Comparison of ENCODE assay signal across 14 cellular contexts in the genomic region with DNA sequence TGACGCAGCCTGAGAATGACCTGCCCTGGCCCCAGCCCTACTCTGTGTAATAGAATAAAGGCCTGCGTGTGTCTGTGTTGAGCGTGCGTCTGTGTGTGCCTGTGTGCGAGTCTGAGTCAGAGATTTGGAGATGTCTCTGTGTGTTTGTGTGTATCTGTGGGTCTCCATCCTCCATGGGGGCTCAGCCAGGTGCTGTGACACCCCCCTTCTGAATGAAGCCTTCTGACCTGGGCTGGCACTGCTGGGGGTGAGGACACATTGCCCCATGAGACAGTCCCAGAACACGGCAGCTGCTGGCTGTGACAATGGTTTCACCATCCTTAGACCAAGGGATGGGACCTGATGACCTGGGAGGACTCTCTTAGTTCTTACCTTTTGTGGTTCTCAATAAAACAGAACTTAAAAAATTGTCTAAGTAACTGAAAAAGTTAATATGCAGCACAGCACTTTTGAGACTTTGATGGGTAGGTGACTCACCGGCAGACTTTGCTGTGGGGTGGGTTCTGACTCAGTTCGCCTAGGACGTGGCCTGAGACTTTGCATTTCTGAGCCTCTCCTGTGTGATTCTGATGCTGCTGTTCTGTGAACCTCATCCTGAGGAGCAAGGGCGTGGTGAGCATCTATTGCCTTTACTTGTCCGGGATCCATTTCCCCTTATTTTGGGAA. TPM values are rescaled to one million over a fixed set of nuclear protein-coding genes. Genes with fewer than 3 reads are reported as not detected.
DNase-seq lines count a peak whose midpoint lies in the region; ATAC-seq, FAIRE-seq and TF ChIP-seq lines count a peak whose summit lies in the region.
"Had no signal": no experiment of that assay in that cellular context is flagged by ENCODE, and none has a peak within 500 bp of the region (broad histone marks: within the 10 kb centered on the region; RNA-seq: fewer than 3 reads in every experiment).

No MANE protein-coding gene starts in this region.

- H4K5ac ChIP-seq in IMR-90 (ENCODE audit: low read depth, low read length) (no peak overlapping the region), H9 (ENCODE audit: insufficient read length, low read depth, low read length) (no peak overlapping the region)

- no peaks in the 10 kb centered on the region for H3K23me2 ChIP-seq in H9 (ENCODE audit: insufficient read length, low read depth, low read length, poor library complexity, severe bottlenecking)

- H2BK120ac ChIP-seq in IMR-90 (ENCODE audit: low read depth, low read length) (no peak overlapping the region), H9 (ENCODE audit: low read depth, low read length, poor library complexity, severe bottlenecking) (no peak overlapping the region)

- in situ Hi-C loops in IMR-90 (cut with MboI; ENCODE audit: low sequenced_read_pairs): no loop called here

- H3K4ac ChIP-seq in IMR-90 (ENCODE audit: low read depth, low read length) (no peak overlapping the region), H9 (ENCODE audit: low read depth, low read length) (no peak overlapping the region)

- H2AK5ac ChIP-seq in IMR-90 (ENCODE audit: low read depth, low read length) (no peak overlapping the region), H9 (ENCODE audit: insufficient read length, low read length) (no peak overlapping the region)

- dilution Hi-C loops in IMR-90 (cut with HindIII; ENCODE audit: low sequenced_read_pairs, unreplicated experiment): no loop called here

- H4K8ac ChIP-seq in IMR-90 (ENCODE audit: low read depth in 2 of 2, low read length in 2 of 2) (no peak overlapping the region), H9 (replicated peaks; ENCODE audit: insufficient read length, low read depth, low read length) (no peak overlapping the region)

- H2BK15ac ChIP-seq in IMR-90 (ENCODE audit: low read depth, low read length) (no peak overlapping the region), H9 (ENCODE audit: low read depth, low read length) (no peak overlapping the region)

- no peak overlapping the region for H2BK12ac ChIP-seq in H9 (ENCODE audit: insufficient read length, low read depth, low read length)

- peaks cover 30% of the 10 kb centered on the region for H3K36me3 ChIP-seq in IMR-90 (ENCODE audit: control insufficient read depth, insufficient read depth, low read length)

- H3K9me3 Mint-ChIP-seq in H9: no peaks in the 10 kb centered on the region

- no peak for FAIRE-seq in GM19239 (lab: Jason Lieb, UNC)

- H3K4me1 Mint-ChIP-seq in H9: no peaks in the 10 kb centered on the region

- ATAC-seq in IMR-90 (ENCODE audit: low read depth): no peak
- no peak for ATAC-seq in GM19328 (IDR thresholded peaks at IDR 0.05; ENCODE audit: unreplicated experiment)
- ATAC-seq: left cardiac atrium had no signal

- peak overlapping the region; percentile 55 for H2AK9ac ChIP-seq in IMR-90 (replicated peaks; ENCODE audit: low read depth, low read length, poor library complexity)

- no peak overlapping the region for H3K4me3 ChIP-seq in IMR-90 (ENCODE audit: insufficient read depth, low read depth, low read length)
- H3K4me3 ChIP-seq: smooth muscle cell, thoracic aorta had no signal

- H3K4me1 ChIP-seq in IMR-90 (ENCODE audit: control insufficient read depth, insufficient read depth, low read length): no peaks in the 10 kb centered on the region
- H3K4me1 ChIP-seq in H9 (ENCODE audit: insufficient read depth, low read length): no peaks in the 10 kb centered on the region

- H3K27ac ChIP-seq in IMR-90 (ENCODE audit: insufficient read depth, low read length) (no peak overlapping the region), H9 (ENCODE audit: insufficient read length, low read depth, low read length) (no peak overlapping the region)
- H3K27ac ChIP-seq: thoracic aorta had no signal

- H3K23ac ChIP-seq in IMR-90 (ENCODE audit: low read depth, low read length) (no peak overlapping the region), H9 (ENCODE audit: insufficient read length, low read depth, low read length) (no peak overlapping the region)

- H3K56ac ChIP-seq in IMR-90 (ENCODE audit: extremely low read depth, insufficient read depth, low read length) (no peak overlapping the region), H9 (ENCODE audit: insufficient read length, low read depth, low read length) (no peak overlapping the region)

- H3K9me3 ChIP-seq in IMR-90 (ENCODE audit: control insufficient read depth, insufficient read depth, low read length): peaks cover 5% of the 10 kb centered on the region
- H3K9me3 ChIP-seq in H9 (ENCODE audit: control insufficient read depth, low read depth, low read length): no peaks in the 10 kb centered on the region

- CTCF ChIA-PET in IMR-90 (lab: Yijun Ruan, JAX): no interaction called here

- intact Hi-C loops in IMR-90 (cut with micrococcal nuclease): no loop called here

- H3K4me2 ChIP-seq in IMR-90 (ENCODE audit: low read depth, low read length) (no peak overlapping the region), H9 (ENCODE audit: insufficient read depth, insufficient read length, low read length) (no peak overlapping the region)
- H3K4me2 ChIP-seq: smooth muscle cell had no signal

- DNase-seq in IMR-90: no peak
- peak; percentile 48 for DNase-seq in activated CD8-positive, alpha-beta memory T cell treated with anti-CD3 and anti-CD28 coated beads, Interleukin-2, amount 50 U/mL, for 1 hour (ENCODE audit: extremely low read depth)
- peak; percentile 53 for DNase-seq in activated naive CD8-positive, alpha-beta T cell treated with anti-CD3 and anti-CD28 coated beads, Interleukin-2, amount 50 U/mL, for 16 hours (ENCODE audit: low read depth, low spot score)
- peak; percentile 53 to 63 for DNase-seq in stimulated activated CD4-positive, alpha-beta T cell treated with anti-CD3 and anti-CD28 coated beads, Interleukin-2, amount 100 ng/mL, for 48 hours
- DNase-seq in GM19239 (ENCODE audit: insufficient read length, low spot score): no peak
- DNase-seq in GM03348 (ENCODE audit: low spot score): no peak
- no peak for DNase-seq in H9
- DNase-seq: foreskin fibroblast, left cardiac atrium had no signal

- no peak overlapping the region for H3K9ac ChIP-seq in IMR-90 (ENCODE audit: low read depth, low read length)
- H3K9ac ChIP-seq in H9 (ENCODE audit: extremely low read depth, insufficient read length, low read length): no peak overlapping the region

- H3T11ph ChIP-seq in H9 (ENCODE audit: low read length): no peak overlapping the region

- no peak overlapping the region for H3K4me3 Mint-ChIP-seq in H9
- H3K4me3 Mint-ChIP-seq: dendritic cell treated with granulocyte-macrophage colony-stimulating factor and Interleukin-4, amounts not matched to agents 40 ng/mL and 50 ng/mL, for 4 days had no signal

- H2BK5ac ChIP-seq in IMR-90 (ENCODE audit: low read depth, low read length, poor library complexity, severe bottlenecking) (no peak overlapping the region), H9 (ENCODE audit: insufficient read length, low read length) (no peak overlapping the region)

- no TSS peak for BruUV-seq in IMR-90 (replicated peaks; lab: Mats Ljungman, UMichigan)

- H4K91ac ChIP-seq in IMR-90 (ENCODE audit: insufficient read depth, low read depth, low read length) (no peak overlapping the region), H9 (ENCODE audit: insufficient read length, low read depth, low read length) (no peak overlapping the region)

- peak overlapping the region; percentile 41 for H2AFZ ChIP-seq in IMR-90 (replicated peaks; ENCODE audit: low read length, poor library complexity)
- no peak overlapping the region for H2AFZ ChIP-seq in H9 (ENCODE audit: low read length)

- H3K18ac ChIP-seq in IMR-90 (ENCODE audit: low read depth, low read length): no peak overlapping the region
- no peak overlapping the region for H3K18ac ChIP-seq in H9 (ENCODE audit: insufficient read length, low read depth, low read length)

- TF ChIP-seq CTCF in IMR-90 (conservative IDR thresholded peaks at IDR 0.05; ENCODE audit: low read depth, low read length) (no peak), H9 (conservative IDR thresholded peaks at IDR 0.05) (no peak)

- whole genome bisulfite sequencing in IMR-90 (ENCODE audit: extremely low coverage in 2 of 2, insufficient read length in 1 of 2), 2 experiments: 96% methylated on average over 5 of the region's 11 CpGs; no CpG with 5 or more reads in 1 of the 2 experiments
- WGBS in H9 (ENCODE audit: extremely low coverage, insufficient read length, low lambda C conversion rate): no CpG with 5 or more reads among the region's 11 CpGs

- H3K27me3 ChIP-seq in IMR-90 (ENCODE audit: control insufficient read depth, insufficient read depth, low read length) (no peaks in the 10 kb centered on the region), H9 (ENCODE audit: insufficient read depth, low read length) (no peaks in the 10 kb centered on the region)

- peaks cover 3% of the 10 kb centered on the region for H3K27me3 Mint-ChIP-seq in H9 (ENCODE audit: low read depth)

- H2BK20ac ChIP-seq in IMR-90 (ENCODE audit: low read depth, low read length) (no peak overlapping the region), H9 (ENCODE audit: low read depth, low read length, poor library complexity, severe bottlenecking) (no peak overlapping the region)

- peak overlapping the region in 1 of 3 experiments; percentile 25; a peak in 1 of 7 replicates for H3K27ac Mint-ChIP-seq in H9
- H3K27ac Mint-ChIP-seq: dendritic cell treated with granulocyte-macrophage colony-stimulating factor and Interleukin-4, amounts not matched to agents 40 ng/mL and 50 ng/mL, for 4 days had no signal

- peaks cover 0 to 2% (median 0%) of the 10 kb centered on the region in 3 experiments; a peak in 3 of 7 replicates for H3K36me3 Mint-ChIP-seq in H9 (ENCODE audit: insufficient read depth in 1 of 3, low read depth in 3 of 3)

- POLR2A ChIA-PET in IMR-90 (lab: Charles Lee; ENCODE audit: unreplicated experiment): no interaction called here

- no peak for TF ChIP-seq RAD21 in IMR-90 (IDR thresholded peaks at IDR 0.05; ENCODE audit: low read length)

- no peak for TF ChIP-seq POLR2A in IMR-90 (IDR thresholded peaks at IDR 0.05; ENCODE audit: low read depth, low read length)

- H3K14ac ChIP-seq in IMR-90 (replicated peaks; ENCODE audit: low read depth, low read length): no peak overlapping the region
- no peak overlapping the region for H3K14ac ChIP-seq in H9 (ENCODE audit: insufficient read depth, low read length)

- H3K79me1 ChIP-seq in IMR-90 (ENCODE audit: low read depth in 1 of 2, low read length in 2 of 2) (no peaks in the 10 kb centered on the region), H9 (ENCODE audit: insufficient read depth, low read depth, low read length, poor library complexity, severe bottlenecking) (no peaks in the 10 kb centered on the region)

- H3K79me2 ChIP-seq in H9 (ENCODE audit: insufficient read depth, low read length): no peaks in the 10 kb centered on the region

- H3K9me1 ChIP-seq in IMR-90 (ENCODE audit: insufficient read depth, low read length): no peaks in the 10 kb centered on the region

- H4K20me1 ChIP-seq in IMR-90 (ENCODE audit: insufficient read depth, low read length) (no peaks in the 10 kb centered on the region), H9 (ENCODE audit: control insufficient read depth, insufficient read depth, insufficient read length) (no peaks in the 10 kb centered on the region)

RNA-seq across cellular contexts. Expression of a gene that starts 5.7 kb away (rescaled TPM):
- total RNA-seq in IMR-90 (2012; rRNA removed) (0.18 TPM in 1 of 2 replicates, not detected in the other), H9 (2021) (3.7 and 4.3 TPM in 2 replicates)
- 7.4 and 7.6 TPM in 2 replicates for polyA plus RNA-seq in IMR-90 (2012; rRNA removed)
- polyA plus RNA-seq in IMR-90 (2012; cell fraction: cytosol; rRNA removed): 1.5 and 3.0 TPM in 2 replicates
- polyA plus RNA-seq in IMR-90 (2012; cell fraction: nucleus; rRNA removed; ENCODE audit: low replicate concordance): 102 and 230 TPM in 2 replicates

RNA-seq across cellular contexts. Expression of a gene that starts 15.9 kb away (rescaled TPM):
- 4.7 and 6.9 TPM in 2 replicates for total RNA-seq in IMR-90 (2012; rRNA removed)
- 37.3 and 39.9 TPM in 2 replicates for polyA plus RNA-seq in IMR-90 (2012; rRNA removed)
- 39.0 and 52.2 TPM in 2 replicates for polyA plus RNA-seq in IMR-90 (2012; cell fraction: cytosol; rRNA removed)
- polyA plus RNA-seq in IMR-90 (2012; cell fraction: nucleus; rRNA removed; ENCODE audit: low replicate concordance): 89.2 and 183 TPM in 2 replicates
- total RNA-seq in H9 (2021): 38.6 and 40.2 TPM in 2 replicates

RNA-seq across cellular contexts. Expression of a gene that starts 39.8 kb away (rescaled TPM):
- total RNA-seq in IMR-90 (2012; rRNA removed) (8.1 and 10.0 TPM in 2 replicates), H9 (2021) (68.8 and 73.8 TPM in 2 replicates)
- 24.5 and 29.1 TPM in 2 replicates for polyA plus RNA-seq in IMR-90 (2012; rRNA removed)
- 7.4 and 7.5 TPM in 2 replicates for polyA plus RNA-seq in IMR-90 (2012; cell fraction: cytosol; rRNA removed)
- polyA plus RNA-seq in IMR-90 (2012; cell fraction: nucleus; rRNA removed; ENCODE audit: low replicate concordance): 115 and 157 TPM in 2 replicates

RNA-seq across cellular contexts. Expression of a gene that starts 58.7 kb away (rescaled TPM):
- total RNA-seq in IMR-90 (2012; rRNA removed) (not detected in 2 replicates), H9 (2021) (0.50 and 1.4 TPM in 2 replicates)
- not detected in 2 replicates for polyA plus RNA-seq in IMR-90 (2012; rRNA removed)
- not detected in 2 replicates for polyA plus RNA-seq in IMR-90 (2012; cell fraction: cytosol; rRNA removed)
- not detected in 2 replicates for polyA plus RNA-seq in IMR-90 (2012; cell fraction: nucleus; rRNA removed; ENCODE audit: low replicate concordance)
- total RNA-seq: smooth muscle cell, thoracic aorta had no signal
- polyA plus RNA-seq: neural cell, smooth muscle cell had no signal

Comparison
In these comparisons a context has a peak if more than half of its experiments do, and no peak if none do; other contexts are left out.
1. DNase-seq: peak in activated CD8-positive, alpha-beta memory T cell treated with anti-CD3 and anti-CD28 coated beads, Interleukin-2, amount 50 U/mL, for 1 hour (single experiment), activated naive CD8-positive, alpha-beta T cell treated with anti-CD3 and anti-CD28 coated beads, Interleukin-2, amount 50 U/mL, for 16 hours (single experiment) and stimulated activated CD4-positive, alpha-beta T cell treated with anti-CD3 and anti-CD28 coated beads, Interleukin-2, amount 100 ng/mL, for 48 hours (2 of 2); none in IMR-90 (single experiment), GM19239 (single experiment), GM03348 (single experiment) and H9 (single experiment).